In genomic region chr14:74942608-74943007, GRCh38 we compare ENCODE assay signal across 9 cellular contexts. TPM values are rescaled to one million over a fixed set of nuclear protein-coding genes. Genes with fewer than 3 reads are reported as not detected.
A peak's percentile ranks its signal among the peaks of the same experiment; 100 is the strongest.
DNase-seq lines count a peak whose midpoint lies in the region; ATAC-seq and TF ChIP-seq lines count a peak whose summit lies in the region.
"Had no signal": no experiment of that assay in that cellular context is flagged by ENCODE, and none has a peak within 500 bp of the region (broad histone marks: within the 10 kb centered on the region; RNA-seq: fewer than 3 reads in every experiment).

No MANE protein-coding gene starts in this region.

- H3K79me1 ChIP-seq in H9 (ENCODE audit: insufficient read depth, low read depth, low read length, poor library complexity, severe bottlenecking) (no peaks in the 10 kb centered on the region), trophoblast cell (ENCODE audit: low read length) (peaks cover 3% of the 10 kb centered on the region)

- H3K9me3 ChIP-seq in H9 (ENCODE audit: control insufficient read depth, low read depth, low read length) (no peaks in the 10 kb centered on the region), ascending aorta (no peaks in the 10 kb centered on the region), skeletal muscle tissue (ENCODE audit: control insufficient read depth in 3 of 3, low read length in 3 of 3) (no peaks in the 10 kb centered on the region), trophoblast cell (ENCODE audit: insufficient read depth, low read depth, low read length) (no peaks in the 10 kb centered on the region)

- H3K36me3 ChIP-seq in ascending aorta (peaks cover under 1% of the 10 kb centered on the region in 2 donors), skeletal muscle tissue (ENCODE audit: control insufficient read depth in 3 of 3, insufficient read depth in 3 of 3, low read length in 3 of 3) (peaks cover 0 to 3% (median 0%) of the 10 kb centered on the region in 3 donors), trophoblast cell (ENCODE audit: control insufficient read depth in 1 of 2, insufficient read depth in 2 of 2, low read length in 2 of 2) (peaks cover 9 to 13% of the 10 kb centered on the region in 2 experiments)

- H3K9me3 Mint-ChIP-seq in H9 = no peaks in the 10 kb centered on the region

- no peak overlapping the region for H4K8ac ChIP-seq in H9 (replicated peaks; ENCODE audit: insufficient read length, low read depth, low read length)
- no peak overlapping the region for H4K8ac ChIP-seq in trophoblast cell (ENCODE audit: low read depth, low read length)

- no peak overlapping the region for H2BK20ac ChIP-seq in H9 (ENCODE audit: low read depth, low read length, poor library complexity, severe bottlenecking)

- H2BK120ac ChIP-seq in H9 (ENCODE audit: low read depth, low read length, poor library complexity, severe bottlenecking) (no peak overlapping the region), trophoblast cell (ENCODE audit: insufficient read depth, low read length, poor library complexity) (no peak overlapping the region)

- H3K14ac ChIP-seq in H9 (ENCODE audit: insufficient read depth, low read length) (no peak overlapping the region), trophoblast cell (ENCODE audit: low read length) (no peak overlapping the region)

- peaks cover 5 to 18% of the 10 kb centered on the region in 2 experiments for H3K4me1 Mint-ChIP-seq in H9

- ATAC-seq in left lobe of liver (no peak), GM19328 (IDR thresholded peaks at IDR 0.05; ENCODE audit: unreplicated experiment) (no peak)

- H3K9ac ChIP-seq in H9 (ENCODE audit: extremely low read depth, insufficient read length, low read length) (no peak overlapping the region), skeletal muscle tissue (ENCODE audit: low read depth in 1 of 3, low read length in 3 of 3) (peak overlapping the region in 2 of 3 donors; percentile 33 to 43), trophoblast cell (ENCODE audit: low read length) (no peak overlapping the region)

- H3K56ac ChIP-seq in H9 (ENCODE audit: insufficient read length, low read depth, low read length) = no peak overlapping the region

- DNase-seq in H9 (no peak), ascending aorta (ENCODE audit: low spot score in 2 of 2) (no peak), trophoblast cell (no peak), left lobe of liver (ENCODE audit: low spot score) (no peak)
- DNase-seq: NCI-H1417 treated with DMSO at 0.1 percent for 48 hours, small intestine had no signal

- no peaks in the 10 kb centered on the region for H3K27me3 ChIP-seq in H9 (ENCODE audit: insufficient read depth, low read length)
- no peaks in the 10 kb centered on the region for H3K27me3 ChIP-seq in ascending aorta
- H3K27me3 ChIP-seq in skeletal muscle tissue (ENCODE audit: control insufficient read depth in 3 of 3, insufficient read depth in 3 of 3, low read length in 3 of 3) = no peaks in the 10 kb centered on the region
- H3K27me3 ChIP-seq in trophoblast cell (ENCODE audit: insufficient read depth, low read length) = no peaks in the 10 kb centered on the region

- H3K4me3 Mint-ChIP-seq in H9 = no peak overlapping the region

- peak; percentile 21 for TF ChIP-seq CTCF in GM12873 (IDR thresholded peaks at IDR 0.05; ENCODE audit: insufficient read depth, low read depth, low read length, missing control alignments)
- TF ChIP-seq CTCF in H9 (conservative IDR thresholded peaks at IDR 0.05) = no peak
- TF ChIP-seq CTCF in ascending aorta (IDR thresholded peaks at IDR 0.05) = no peak

- no peak overlapping the region for H3K4ac ChIP-seq in H9 (ENCODE audit: low read depth, low read length)
- no peak overlapping the region for H3K4ac ChIP-seq in trophoblast cell (ENCODE audit: low read depth, low read length)

- H2AFZ ChIP-seq in H9 (ENCODE audit: low read length) (no peak overlapping the region), trophoblast cell (ENCODE audit: insufficient read depth, low read length, poor library complexity) (no peak overlapping the region)

- no peaks in the 10 kb centered on the region for H3K4me1 ChIP-seq in H9 (ENCODE audit: insufficient read depth, low read length)
- peaks cover 29 to 43% of the 10 kb centered on the region in 2 donors for H3K4me1 ChIP-seq in ascending aorta
- peaks cover 47 to 52% (median 52%) of the 10 kb centered on the region in 3 donors for H3K4me1 ChIP-seq in skeletal muscle tissue (ENCODE audit: control insufficient read depth in 3 of 3, insufficient read depth in 3 of 3, low read length in 3 of 3)
- H3K4me1 ChIP-seq in trophoblast cell (ENCODE audit: control insufficient read depth in 1 of 2, insufficient read depth in 2 of 2, low read length in 2 of 2) = peaks cover 13 to 16% of the 10 kb centered on the region in 2 experiments

- H2AK5ac ChIP-seq in H9 (ENCODE audit: insufficient read length, low read length) (no peak overlapping the region), trophoblast cell (ENCODE audit: low read length) (no peak overlapping the region)

- H3K79me2 ChIP-seq in H9 (ENCODE audit: insufficient read depth, low read length) (no peaks in the 10 kb centered on the region), trophoblast cell (ENCODE audit: control insufficient read depth, insufficient read depth, low read length, poor library complexity) (no peaks in the 10 kb centered on the region)

- H3K36me3 Mint-ChIP-seq in H9 (ENCODE audit: insufficient read depth in 1 of 3, low read depth in 3 of 3) = no peaks in the 10 kb centered on the region

- no peak overlapping the region for H4K12ac ChIP-seq in trophoblast cell (ENCODE audit: low read depth, low read length)

- peaks cover 4% of the 10 kb centered on the region for H4K20me1 ChIP-seq in H9 (ENCODE audit: control insufficient read depth, insufficient read depth, insufficient read length)

- WGBS in H9 (ENCODE audit: extremely low coverage, insufficient read length, low lambda C conversion rate) = no CpG with 5 or more reads among the region's 11 CpGs
- WGBS in trophoblast cell (ENCODE audit: extremely low coverage, insufficient coverage, insufficient read length) = no CpG with 5 or more reads among the region's 11 CpGs

- H4K91ac ChIP-seq in H9 (ENCODE audit: insufficient read length, low read depth, low read length) (no peak overlapping the region), trophoblast cell (ENCODE audit: low read depth, low read length) (no peak overlapping the region)

- H3K18ac ChIP-seq in H9 (ENCODE audit: insufficient read length, low read depth, low read length) (no peak overlapping the region), trophoblast cell (ENCODE audit: low read length) (no peak overlapping the region)

- H2BK15ac ChIP-seq in H9 (ENCODE audit: low read depth, low read length) = no peak overlapping the region

- no peak overlapping the region for H3T11ph ChIP-seq in H9 (ENCODE audit: low read length)

- no peak overlapping the region for H2BK5ac ChIP-seq in H9 (ENCODE audit: insufficient read length, low read length)
- no peak overlapping the region for H2BK5ac ChIP-seq in trophoblast cell (ENCODE audit: low read depth, low read length, poor library complexity)

- H3K4me3 ChIP-seq in ascending aorta (no peak overlapping the region), skeletal muscle tissue (ENCODE audit: low read length in 3 of 3) (no peak overlapping the region), trophoblast cell (ENCODE audit: low read depth, low read length) (no peak overlapping the region)

- H3K27me3 Mint-ChIP-seq in H9 (ENCODE audit: low read depth) = no peaks in the 10 kb centered on the region; the same call in 1 of the 2 replicates

- intact Hi-C loops in ascending aorta (cut with DNase I) = no loop called here

- H4K5ac ChIP-seq in H9 (ENCODE audit: insufficient read length, low read depth, low read length) = no peak overlapping the region

- H3K4me2 ChIP-seq in H9 (ENCODE audit: insufficient read depth, insufficient read length, low read length) (no peak overlapping the region), trophoblast cell (ENCODE audit: low read length) (no peak overlapping the region)

- H3K27ac ChIP-seq in H9 (ENCODE audit: insufficient read length, low read depth, low read length) (no peak overlapping the region), ascending aorta (peak overlapping the region; percentile 94 to 96), skeletal muscle tissue (ENCODE audit: low read depth, low read length) (peak overlapping the region; percentile 86), trophoblast cell (ENCODE audit: low read depth, low read length) (no peak overlapping the region)

- H3K23me2 ChIP-seq in H9 (ENCODE audit: insufficient read length, low read depth, low read length, poor library complexity, severe bottlenecking) = no peaks in the 10 kb centered on the region

- peak overlapping the region in 2 of 3 experiments; percentile 44 to 80; a peak in 2 of 7 replicates for H3K27ac Mint-ChIP-seq in H9

- H2BK12ac ChIP-seq in H9 (ENCODE audit: insufficient read length, low read depth, low read length) = no peak overlapping the region
- H2BK12ac ChIP-seq in trophoblast cell (ENCODE audit: low read length) = no peak overlapping the region

- H3K23ac ChIP-seq in H9 (ENCODE audit: insufficient read length, low read depth, low read length) (no peak overlapping the region), trophoblast cell (ENCODE audit: low read length) (no peak overlapping the region)

RNA-seq across cellular contexts. Expression of gene PGF, which starts 12.8 kb away (rescaled TPM):
- 2.3 and 2.8 TPM in 2 replicates for total RNA-seq in H9 (2021)
- 41.1 TPM for total RNA-seq in ascending aorta
- total RNA-seq in skeletal muscle tissue = 8.9 TPM
- 746 and 849 TPM in 2 replicates for polyA plus RNA-seq in trophoblast cell (2013)
- 2.8 TPM for total RNA-seq in left lobe of liver

RNA-seq across cellular contexts. Expression of gene RPS6KL1, which starts 19.5 kb away (rescaled TPM):
- total RNA-seq in H9 (2021) (13.8 and 18.8 TPM in 2 replicates), ascending aorta (12.1 TPM), skeletal muscle tissue (3.1 TPM), left lobe of liver (4.6 TPM)
- polyA plus RNA-seq in trophoblast cell (2013) = 0.31 and 0.67 TPM in 2 replicates

Comparison
In these comparisons a context has a peak if more than half of its experiments do, and no peak if none do; other contexts are left out.
1. H3K27ac ChIP-seq: peak in ascending aorta (2 of 2) and skeletal muscle tissue (single experiment); none in H9 (single experiment) and trophoblast cell (single experiment).
2. H3K9ac ChIP-seq: peak in skeletal muscle tissue (2 of 3); none in H9 (single experiment) and trophoblast cell (single experiment).